1 cellular context compared by ENCODE assay signal in genomic region chr13:33284916-33285315, GRCh38.
TF ChIP-seq lines count a peak whose summit lies in the region.

No MANE protein-coding gene starts in this region.

TF ChIP-seq in GM12878, 131 proteins besides CTCF, POLR2A, EP300 and RAD21 (continued from another document):
- TF ChIP-seq SKIL (IDR thresholded peaks at IDR 0.05; ENCODE audit: low read depth, poor library complexity, severe bottlenecking), result no peak
- no peak for TF ChIP-seq HDGF (IDR thresholded peaks at IDR 0.05)
- TF ChIP-seq CEBPZ (IDR thresholded peaks at IDR 0.05; ENCODE audit: low read depth, low read length), result no peak
- no peak for TF ChIP-seq KAT2A (conservative IDR thresholded peaks at IDR 0.05; ENCODE audit: control insufficient read depth, low read depth, low read length)
- no peak for TF ChIP-seq TBL1XR1 (IDR thresholded peaks at IDR 0.05; ENCODE audit: low read depth, low read length)
- TF ChIP-seq EED (IDR thresholded peaks at IDR 0.05; ENCODE audit: low read depth), result no peak
- no peak for TF ChIP-seq HDAC6 (IDR thresholded peaks at IDR 0.05; ENCODE audit: unreplicated experiment)
- no peak for TF ChIP-seq RFX5 (IDR thresholded peaks at IDR 0.05; ENCODE audit: low read depth, low read length)
- TF ChIP-seq ZNF274 (IDR thresholded peaks at IDR 0.05; ENCODE audit: insufficient read depth, insufficient read length), result no peak
- TF ChIP-seq CHD4 (IDR thresholded peaks at IDR 0.05), result no peak
- no peak for TF ChIP-seq SMARCA5 (IDR thresholded peaks at IDR 0.05)
- TF ChIP-seq BHLHE40 (IDR thresholded peaks at IDR 0.05; ENCODE audit: borderline replicate concordance in 1 of 2, low read depth in 2 of 2, low read length in 1 of 2), result no peak
